ENCODE assay signal across 1 cellular context in genomic region chr1:77874804-77875445, GRCh38.
TF ChIP-seq lines count a peak whose summit lies in the region.

No MANE protein-coding gene starts in this region.

TF ChIP-seq in GM23338, 12 proteins besides CTCF, POLR2A, EP300 and RAD21:
- TF ChIP-seq, protein P1, sequence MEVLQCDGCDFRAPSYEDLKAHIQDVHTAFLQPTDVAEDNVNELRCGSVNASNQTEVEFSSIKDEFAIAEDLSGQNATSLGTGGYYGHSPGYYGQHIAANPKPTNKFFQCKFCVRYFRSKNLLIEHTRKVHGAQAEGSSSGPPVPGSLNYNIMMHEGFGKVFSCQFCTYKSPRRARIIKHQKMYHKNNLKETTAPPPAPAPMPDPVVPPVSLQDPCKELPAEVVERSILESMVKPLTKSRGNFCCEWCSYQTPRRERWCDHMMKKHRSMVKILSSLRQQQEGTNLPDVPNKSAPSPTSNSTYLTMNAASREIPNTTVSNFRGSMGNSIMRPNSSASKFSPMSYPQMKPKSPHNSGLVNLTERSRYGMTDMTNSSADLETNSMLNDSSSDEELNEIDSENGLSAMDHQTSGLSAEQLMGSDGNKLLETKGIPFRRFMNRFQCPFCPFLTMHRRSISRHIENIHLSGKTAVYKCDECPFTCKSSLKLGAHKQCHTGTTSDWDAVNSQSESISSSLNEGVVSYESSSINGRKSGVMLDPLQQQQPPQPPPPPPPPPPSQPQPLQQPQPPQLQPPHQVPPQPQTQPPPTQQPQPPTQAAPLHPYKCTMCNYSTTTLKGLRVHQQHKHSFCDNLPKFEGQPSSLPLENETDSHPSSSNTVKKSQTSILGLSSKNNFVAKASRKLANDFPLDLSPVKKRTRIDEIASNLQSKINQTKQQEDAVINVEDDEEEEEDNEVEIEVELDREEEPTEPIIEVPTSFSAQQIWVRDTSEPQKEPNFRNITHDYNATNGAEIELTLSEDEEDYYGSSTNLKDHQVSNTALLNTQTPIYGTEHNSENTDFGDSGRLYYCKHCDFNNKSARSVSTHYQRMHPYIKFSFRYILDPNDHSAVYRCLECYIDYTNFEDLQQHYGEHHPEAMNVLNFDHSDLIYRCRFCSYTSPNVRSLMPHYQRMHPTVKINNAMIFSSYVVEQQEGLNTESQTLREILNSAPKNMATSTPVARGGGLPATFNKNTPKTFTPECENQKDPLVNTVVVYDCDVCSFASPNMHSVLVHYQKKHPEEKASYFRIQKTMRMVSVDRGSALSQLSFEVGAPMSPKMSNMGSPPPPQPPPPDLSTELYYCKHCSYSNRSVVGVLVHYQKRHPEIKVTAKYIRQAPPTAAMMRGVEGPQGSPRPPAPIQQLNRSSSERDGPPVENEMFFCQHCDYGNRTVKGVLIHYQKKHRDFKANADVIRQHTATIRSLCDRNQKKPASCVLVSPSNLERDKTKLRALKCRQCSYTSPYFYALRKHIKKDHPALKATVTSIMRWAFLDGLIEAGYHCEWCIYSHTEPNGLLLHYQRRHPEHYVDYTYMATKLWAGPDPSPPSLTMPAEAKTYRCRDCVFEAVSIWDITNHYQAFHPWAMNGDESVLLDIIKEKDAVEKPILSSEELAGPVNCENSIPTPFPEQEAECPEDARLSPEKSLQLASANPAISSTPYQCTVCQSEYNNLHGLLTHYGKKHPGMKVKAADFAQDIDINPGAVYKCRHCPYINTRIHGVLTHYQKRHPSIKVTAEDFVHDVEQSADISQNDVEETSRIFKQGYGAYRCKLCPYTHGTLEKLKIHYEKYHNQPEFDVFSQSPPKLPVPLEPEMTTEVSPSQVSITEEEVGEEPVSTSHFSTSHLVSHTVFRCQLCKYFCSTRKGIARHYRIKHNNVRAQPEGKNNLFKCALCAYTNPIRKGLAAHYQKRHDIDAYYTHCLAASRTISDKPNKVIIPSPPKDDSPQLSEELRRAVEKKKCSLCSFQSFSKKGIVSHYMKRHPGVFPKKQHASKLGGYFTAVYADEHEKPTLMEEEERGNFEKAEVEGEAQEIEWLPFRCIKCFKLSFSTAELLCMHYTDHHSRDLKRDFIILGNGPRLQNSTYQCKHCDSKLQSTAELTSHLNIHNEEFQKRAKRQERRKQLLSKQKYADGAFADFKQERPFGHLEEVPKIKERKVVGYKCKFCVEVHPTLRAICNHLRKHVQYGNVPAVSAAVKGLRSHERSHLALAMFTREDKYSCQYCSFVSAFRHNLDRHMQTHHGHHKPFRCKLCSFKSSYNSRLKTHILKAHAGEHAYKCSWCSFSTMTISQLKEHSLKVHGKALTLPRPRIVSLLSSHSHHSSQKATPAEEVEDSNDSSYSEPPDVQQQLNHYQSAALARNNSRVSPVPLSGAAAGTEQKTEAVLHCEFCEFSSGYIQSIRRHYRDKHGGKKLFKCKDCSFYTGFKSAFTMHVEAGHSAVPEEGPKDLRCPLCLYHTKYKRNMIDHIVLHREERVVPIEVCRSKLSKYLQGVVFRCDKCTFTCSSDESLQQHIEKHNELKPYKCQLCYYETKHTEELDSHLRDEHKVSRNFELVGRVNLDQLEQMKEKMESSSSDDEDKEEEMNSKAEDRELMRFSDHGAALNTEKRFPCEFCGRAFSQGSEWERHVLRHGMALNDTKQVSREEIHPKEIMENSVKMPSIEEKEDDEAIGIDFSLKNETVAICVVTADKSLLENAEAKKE (CRISPR knock-in tag; IDR thresholded peaks at IDR 0.05), result no peak
- TF ChIP-seq POLR2AphosphoS5 (IDR thresholded peaks at IDR 0.05; ENCODE audit: low read depth) (no peak), EZH2 (IDR thresholded peaks at IDR 0.05; ENCODE audit: low read depth, unreplicated experiment) (no peak), EZH2phosphoT487 (IDR thresholded peaks at IDR 0.05; ENCODE audit: unreplicated experiment) (no peak), ZNF331 (CRISPR knock-in tag; IDR thresholded peaks at IDR 0.05; ENCODE audit: low read depth) (no peak), ZNF114 (CRISPR knock-in tag; IDR thresholded peaks at IDR 0.05) (no peak), JUNB (IDR thresholded peaks at IDR 0.05; ENCODE audit: unreplicated experiment) (no peak), STAT1 (IDR thresholded peaks at IDR 0.05; ENCODE audit: unreplicated experiment) (no peak), CREB1 (CRISPR knock-in tag; IDR thresholded peaks at IDR 0.05; ENCODE audit: low read depth) (no peak), NANOG (IDR thresholded peaks at IDR 0.05; ENCODE audit: borderline replicate concordance) (no peak)
- TF ChIP-seq, protein P2, sequence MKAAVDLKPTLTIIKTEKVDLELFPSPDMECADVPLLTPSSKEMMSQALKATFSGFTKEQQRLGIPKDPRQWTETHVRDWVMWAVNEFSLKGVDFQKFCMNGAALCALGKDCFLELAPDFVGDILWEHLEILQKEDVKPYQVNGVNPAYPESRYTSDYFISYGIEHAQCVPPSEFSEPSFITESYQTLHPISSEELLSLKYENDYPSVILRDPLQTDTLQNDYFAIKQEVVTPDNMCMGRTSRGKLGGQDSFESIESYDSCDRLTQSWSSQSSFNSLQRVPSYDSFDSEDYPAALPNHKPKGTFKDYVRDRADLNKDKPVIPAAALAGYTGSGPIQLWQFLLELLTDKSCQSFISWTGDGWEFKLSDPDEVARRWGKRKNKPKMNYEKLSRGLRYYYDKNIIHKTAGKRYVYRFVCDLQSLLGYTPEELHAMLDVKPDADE (IDR thresholded peaks at IDR 0.05), result no peak
- TF ChIP-seq, protein P3, sequence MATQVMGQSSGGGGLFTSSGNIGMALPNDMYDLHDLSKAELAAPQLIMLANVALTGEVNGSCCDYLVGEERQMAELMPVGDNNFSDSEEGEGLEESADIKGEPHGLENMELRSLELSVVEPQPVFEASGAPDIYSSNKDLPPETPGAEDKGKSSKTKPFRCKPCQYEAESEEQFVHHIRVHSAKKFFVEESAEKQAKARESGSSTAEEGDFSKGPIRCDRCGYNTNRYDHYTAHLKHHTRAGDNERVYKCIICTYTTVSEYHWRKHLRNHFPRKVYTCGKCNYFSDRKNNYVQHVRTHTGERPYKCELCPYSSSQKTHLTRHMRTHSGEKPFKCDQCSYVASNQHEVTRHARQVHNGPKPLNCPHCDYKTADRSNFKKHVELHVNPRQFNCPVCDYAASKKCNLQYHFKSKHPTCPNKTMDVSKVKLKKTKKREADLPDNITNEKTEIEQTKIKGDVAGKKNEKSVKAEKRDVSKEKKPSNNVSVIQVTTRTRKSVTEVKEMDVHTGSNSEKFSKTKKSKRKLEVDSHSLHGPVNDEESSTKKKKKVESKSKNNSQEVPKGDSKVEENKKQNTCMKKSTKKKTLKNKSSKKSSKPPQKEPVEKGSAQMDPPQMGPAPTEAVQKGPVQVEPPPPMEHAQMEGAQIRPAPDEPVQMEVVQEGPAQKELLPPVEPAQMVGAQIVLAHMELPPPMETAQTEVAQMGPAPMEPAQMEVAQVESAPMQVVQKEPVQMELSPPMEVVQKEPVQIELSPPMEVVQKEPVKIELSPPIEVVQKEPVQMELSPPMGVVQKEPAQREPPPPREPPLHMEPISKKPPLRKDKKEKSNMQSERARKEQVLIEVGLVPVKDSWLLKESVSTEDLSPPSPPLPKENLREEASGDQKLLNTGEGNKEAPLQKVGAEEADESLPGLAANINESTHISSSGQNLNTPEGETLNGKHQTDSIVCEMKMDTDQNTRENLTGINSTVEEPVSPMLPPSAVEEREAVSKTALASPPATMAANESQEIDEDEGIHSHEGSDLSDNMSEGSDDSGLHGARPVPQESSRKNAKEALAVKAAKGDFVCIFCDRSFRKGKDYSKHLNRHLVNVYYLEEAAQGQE (IDR thresholded peaks at IDR 0.05; ENCODE audit: unreplicated experiment), result no peak
